ENCODE assay signal across 1 cellular context in genomic region chr4:55768291-55768690, GRCh38.
TF ChIP-seq lines count a peak whose summit lies in the region.

No MANE protein-coding gene starts in this region.

TF ChIP-seq in HepG2, 621 proteins besides CTCF, POLR2A, EP300 and RAD21 (continued from another document):
- TF ChIP-seq, protein P1, sequence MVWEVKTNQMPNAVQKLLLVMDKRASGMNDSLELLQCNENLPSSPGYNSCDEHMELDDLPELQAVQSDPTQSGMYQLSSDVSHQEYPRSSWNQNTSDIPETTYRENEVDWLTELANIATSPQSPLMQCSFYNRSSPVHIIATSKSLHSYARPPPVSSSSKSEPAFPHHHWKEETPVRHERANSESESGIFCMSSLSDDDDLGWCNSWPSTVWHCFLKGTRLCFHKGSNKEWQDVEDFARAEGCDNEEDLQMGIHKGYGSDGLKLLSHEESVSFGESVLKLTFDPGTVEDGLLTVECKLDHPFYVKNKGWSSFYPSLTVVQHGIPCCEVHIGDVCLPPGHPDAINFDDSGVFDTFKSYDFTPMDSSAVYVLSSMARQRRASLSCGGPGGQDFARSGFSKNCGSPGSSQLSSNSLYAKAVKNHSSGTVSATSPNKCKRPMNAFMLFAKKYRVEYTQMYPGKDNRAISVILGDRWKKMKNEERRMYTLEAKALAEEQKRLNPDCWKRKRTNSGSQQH (CRISPR knock-in tag; IDR thresholded peaks at IDR 0.05; ENCODE audit: low read depth): no peak
- no peak for TF ChIP-seq TOPORS (CRISPR knock-in tag; IDR thresholded peaks at IDR 0.05)
- TF ChIP-seq ZFY (CRISPR knock-in tag; IDR thresholded peaks at IDR 0.05): no peak
- TF ChIP-seq, protein P2, sequence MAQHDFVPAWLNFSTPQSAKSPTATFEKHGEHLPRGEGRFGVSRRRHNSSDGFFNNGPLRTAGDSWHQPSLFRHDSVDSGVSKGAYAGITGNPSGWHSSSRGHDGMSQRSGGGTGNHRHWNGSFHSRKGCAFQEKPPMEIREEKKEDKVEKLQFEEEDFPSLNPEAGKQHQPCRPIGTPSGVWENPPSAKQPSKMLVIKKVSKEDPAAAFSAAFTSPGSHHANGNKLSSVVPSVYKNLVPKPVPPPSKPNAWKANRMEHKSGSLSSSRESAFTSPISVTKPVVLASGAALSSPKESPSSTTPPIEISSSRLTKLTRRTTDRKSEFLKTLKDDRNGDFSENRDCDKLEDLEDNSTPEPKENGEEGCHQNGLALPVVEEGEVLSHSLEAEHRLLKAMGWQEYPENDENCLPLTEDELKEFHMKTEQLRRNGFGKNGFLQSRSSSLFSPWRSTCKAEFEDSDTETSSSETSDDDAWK (CRISPR knock-in tag; IDR thresholded peaks at IDR 0.05): no peak
- TF ChIP-seq ZNF644 (CRISPR knock-in tag; IDR thresholded peaks at IDR 0.05; ENCODE audit: low read depth): 0 out of 2 replicates have a peak, but pooled peaks have one; percentile 46
- TF ChIP-seq FOSL2 (CRISPR knock-in tag; IDR thresholded peaks at IDR 0.05): peak; percentile 86
- no peak for TF ChIP-seq HES4 (CRISPR knock-in tag; IDR thresholded peaks at IDR 0.05; ENCODE audit: borderline replicate concordance)
- TF ChIP-seq, protein P3, sequence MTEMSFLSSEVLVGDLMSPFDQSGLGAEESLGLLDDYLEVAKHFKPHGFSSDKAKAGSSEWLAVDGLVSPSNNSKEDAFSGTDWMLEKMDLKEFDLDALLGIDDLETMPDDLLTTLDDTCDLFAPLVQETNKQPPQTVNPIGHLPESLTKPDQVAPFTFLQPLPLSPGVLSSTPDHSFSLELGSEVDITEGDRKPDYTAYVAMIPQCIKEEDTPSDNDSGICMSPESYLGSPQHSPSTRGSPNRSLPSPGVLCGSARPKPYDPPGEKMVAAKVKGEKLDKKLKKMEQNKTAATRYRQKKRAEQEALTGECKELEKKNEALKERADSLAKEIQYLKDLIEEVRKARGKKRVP (CRISPR knock-in tag; IDR thresholded peaks at IDR 0.05): peak in 1 of 2 experiments; percentile 67; a peak in 2 of 4 replicates
- TF ChIP-seq KLF16 (CRISPR knock-in tag; IDR thresholded peaks at IDR 0.05): no peak
- TF ChIP-seq ZNF773 (CRISPR knock-in tag; IDR thresholded peaks at IDR 0.05; ENCODE audit: borderline replicate concordance): no peak
- TF ChIP-seq SMC3 (IDR thresholded peaks at IDR 0.05; ENCODE audit: low read length): no peak
- TF ChIP-seq ZNF451 (CRISPR knock-in tag; IDR thresholded peaks at IDR 0.05): no peak
- no peak for TF ChIP-seq MTF2 (CRISPR knock-in tag; IDR thresholded peaks at IDR 0.05; ENCODE audit: borderline replicate concordance)
- TF ChIP-seq ATF3 (CRISPR knock-in tag; IDR thresholded peaks at IDR 0.05): peak; percentile 41; the same call in 1 of the 2 replicates
- TF ChIP-seq KDM6A (CRISPR knock-in tag; IDR thresholded peaks at IDR 0.05; ENCODE audit: low read depth): no peak
